13 cellular contexts compared by ENCODE assay signal in the genomic region with DNA sequence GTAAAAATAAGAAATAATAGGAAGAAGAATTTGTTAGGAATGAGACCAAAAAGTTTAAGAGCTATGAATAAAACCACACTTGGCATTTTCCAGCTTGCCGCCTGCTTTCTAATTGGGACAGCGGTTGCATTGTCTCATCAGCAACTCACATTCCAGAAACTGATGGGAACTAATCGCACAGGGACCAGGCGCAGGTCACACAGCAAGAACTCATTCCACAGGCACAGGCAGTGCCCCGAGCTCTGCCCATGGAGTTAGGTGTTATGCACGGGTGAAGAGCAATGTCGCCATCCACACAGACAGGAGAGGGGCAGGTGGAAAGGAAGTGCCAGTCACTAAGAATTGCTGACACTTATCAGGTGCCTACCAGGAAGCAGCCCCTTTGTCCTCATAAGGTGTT.
"Had no signal": no experiment of that assay in that cellular context is flagged by ENCODE, and none has a peak within 500 bp of the region (broad histone marks: within the 10 kb centered on the region; RNA-seq: fewer than 3 reads in every experiment).

No MANE protein-coding gene starts in this region.

- DNase-seq: effector memory CD8-positive, alpha-beta T cell; esophagus squamous epithelium; foreskin fibroblast; glutamatergic neuron; left lung; psoas muscle; stimulated activated naive CD4-positive, alpha-beta T cell; stomach; thyroid gland; upper lobe of left lung; uterus had no signal

- ATAC-seq: effector memory CD8-positive, alpha-beta T cell; gastroesophageal sphincter; left lung; psoas muscle; sciatic nerve had no signal
